In genomic region chr19:55340784-55341147, GRCh38 we compare ENCODE assay signal across 8 cellular contexts. TPM values are rescaled to one million over a fixed set of nuclear protein-coding genes. Genes with fewer than 3 reads are reported as not detected.
DNase-seq lines count a peak whose midpoint lies in the region; ATAC-seq, FAIRE-seq and TF ChIP-seq lines count a peak whose summit lies in the region.

No MANE protein-coding gene starts in this region.

- no peak for ATAC-seq in naive thymus-derived CD4-positive, alpha-beta T cell
- ATAC-seq in HG03565 (IDR thresholded peaks at IDR 0.05; ENCODE audit: unreplicated experiment) (no peak), HG02588 (IDR thresholded peaks at IDR 0.05; ENCODE audit: unreplicated experiment) (no peak)

- CTCF ChIA-PET in naive thymus-derived CD4-positive, alpha-beta T cell (lab: Charles Lee), result no interaction called here

- peaks cover 8 to 15% of the 10 kb centered on the region in 2 donors for H3K4me1 ChIP-seq in naive thymus-derived CD4-positive, alpha-beta T cell (ENCODE audit: control insufficient read depth in 2 of 2, insufficient read depth in 2 of 2, low read length in 2 of 2)

- TF ChIP-seq CTCF in chondrocyte (IDR thresholded peaks at IDR 0.05), result peak; percentile 30

- H3K27ac ChIP-seq in naive thymus-derived CD4-positive, alpha-beta T cell (ENCODE audit: low read depth, low read length), result peak overlapping the region; percentile 93

- H3K27me3 ChIP-seq in naive thymus-derived CD4-positive, alpha-beta T cell (ENCODE audit: control insufficient read depth in 2 of 2, insufficient read depth in 2 of 2, low read length in 2 of 2), result no peaks in the 10 kb centered on the region

- intact Hi-C loops in naive thymus-derived CD4-positive, alpha-beta T cell (cut with micrococcal nuclease), result no loop called here

- no peak for FAIRE-seq in RCC 7860 (lab: Jason Lieb, UNC)

- peak; percentile 86 for DNase-seq in NCI-H2227 (lab: John Stamatoyannopoulos, UW; ENCODE audit: unreplicated experiment)
- no peak for DNase-seq in NCI-H2227 treated with DMSO at 0.1 percent for 48 hours (lab: John Stamatoyannopoulos, UW)
- peak; percentile 52 for DNase-seq in NCI-H510A (lab: John Stamatoyannopoulos, UW)
- DNase-seq in chondrocyte (ENCODE audit: low spot score), result no peak
- DNase-seq in naive thymus-derived CD4-positive, alpha-beta T cell, result peak in 5 of 9 donors; percentile 13 to 36 (median 22)
- no peak for DNase-seq in RCC 7860 (ENCODE audit: low spot score)

- H3K27ac Mint-ChIP-seq in chondrocyte (ENCODE audit: unreplicated experiment), result no peak overlapping the region
- peak overlapping the region in 8 of 9 donors; percentile 75 to 99 (median 93) for H3K27ac Mint-ChIP-seq in naive thymus-derived CD4-positive, alpha-beta T cell

- H3K4me3 ChIP-seq in naive thymus-derived CD4-positive, alpha-beta T cell (ENCODE audit: low read length), result peak overlapping the region; percentile 80

- H3K9me3 ChIP-seq in naive thymus-derived CD4-positive, alpha-beta T cell (ENCODE audit: control insufficient read depth in 2 of 3, low read length in 3 of 3), result no peaks in the 10 kb centered on the region

- H3K4me3 Mint-ChIP-seq in chondrocyte (ENCODE audit: unreplicated experiment), result peak overlapping the region; percentile 78
- peak overlapping the region; percentile 74 to 99 (median 88) for H3K4me3 Mint-ChIP-seq in naive thymus-derived CD4-positive, alpha-beta T cell

- H3K9me3 Mint-ChIP-seq in chondrocyte (ENCODE audit: low read depth), result no peaks in the 10 kb centered on the region
- H3K9me3 Mint-ChIP-seq in naive thymus-derived CD4-positive, alpha-beta T cell, result peaks cover 0 to 4% (median 0%) of the 10 kb centered on the region in 11 donors

- peaks cover 0 to 15% (median 0%) of the 10 kb centered on the region in 3 experiments for H3K36me3 ChIP-seq in naive thymus-derived CD4-positive, alpha-beta T cell (ENCODE audit: control insufficient read depth in 2 of 3, insufficient read depth in 3 of 3, low read length in 3 of 3)

- no peaks in the 10 kb centered on the region for H3K27me3 Mint-ChIP-seq in chondrocyte (ENCODE audit: low read depth)
- peaks cover 0 to 16% (median 0%) of the 10 kb centered on the region in 5 donors for H3K27me3 Mint-ChIP-seq in naive thymus-derived CD4-positive, alpha-beta T cell

- POLR2A ChIA-PET in naive thymus-derived CD4-positive, alpha-beta T cell (lab: Charles Lee), result interaction anchor here (0.9 to 1.1 kb wide), 2 partner anchors 43 to 87 kb away, joined by 3 to 5 read pairs; partner anchors contain the start of gene TMEM238

- peaks cover 39% of the 10 kb centered on the region for H3K4me1 Mint-ChIP-seq in chondrocyte (ENCODE audit: low read depth)
- peaks cover 11 to 28% (median 24%) of the 10 kb centered on the region in 7 donors for H3K4me1 Mint-ChIP-seq in naive thymus-derived CD4-positive, alpha-beta T cell

- H3K36me3 Mint-ChIP-seq in chondrocyte (ENCODE audit: low read depth), result no peaks in the 10 kb centered on the region
- peaks cover 0 to 13% (median 3%) of the 10 kb centered on the region in 5 donors for H3K36me3 Mint-ChIP-seq in naive thymus-derived CD4-positive, alpha-beta T cell

RNA-seq across cellular contexts. Expression of gene KMT5C, which starts 1.1 kb away (rescaled TPM):
- 9.5 to 14.6 TPM (median 9.7 TPM) in 3 replicates for total RNA-seq in chondrocyte
- 10 to 100 TPM; 21.8 to 63.3 (median 27.2) TPM for total RNA-seq in naive thymus-derived CD4-positive, alpha-beta T cell
- polyA plus RNA-seq in naive thymus-derived CD4-positive, alpha-beta T cell, result 1 to 10 TPM in 1 of 2 donors, under 1 TPM in 1; 0.84 to 2.9 TPM

RNA-seq across cellular contexts. Expression of gene COX6B2, which starts 13.8 kb away (rescaled TPM):
- 0.17 to 0.23 TPM in 2 of 3 replicates, not detected in the other for total RNA-seq in chondrocyte
- total RNA-seq in naive thymus-derived CD4-positive, alpha-beta T cell, result under 1 TPM in 2 of 5 experiments, not detected in 3; 0.37 to 0.49 TPM
- not detected for polyA plus RNA-seq in naive thymus-derived CD4-positive, alpha-beta T cell

RNA-seq across cellular contexts. Expression of gene TMEM150B, which starts 15.6 kb away (rescaled TPM):
- total RNA-seq in chondrocyte, result not detected in 3 replicates
- total RNA-seq in naive thymus-derived CD4-positive, alpha-beta T cell, result 10 to 100 TPM in 1 of 5 experiments, under 1 TPM in 3, not detected in 1; 0.44 to 10.3 (median 0.71) TPM
- not detected for polyA plus RNA-seq in naive thymus-derived CD4-positive, alpha-beta T cell

RNA-seq across cellular contexts. Expression of gene GARIN5B, which starts 22.3 kb away (rescaled TPM):
- not detected in 3 replicates for total RNA-seq in chondrocyte
- not detected for total RNA-seq in naive thymus-derived CD4-positive, alpha-beta T cell
- polyA plus RNA-seq in naive thymus-derived CD4-positive, alpha-beta T cell, result not detected

RNA-seq across cellular contexts. Expression of gene IL11, which starts 29.5 kb away (rescaled TPM):
- total RNA-seq in chondrocyte, result 2.8 to 3.7 TPM (median 3.1 TPM) in 3 replicates
- under 1 TPM in 2 of 5 experiments, not detected in 3; 0.58 to 0.69 TPM for total RNA-seq in naive thymus-derived CD4-positive, alpha-beta T cell
- not detected for polyA plus RNA-seq in naive thymus-derived CD4-positive, alpha-beta T cell

Comparison
In these comparisons a context has a peak if more than half of its experiments do, and no peak if none do; other contexts are left out.
1. DNase-seq: peak in NCI-H2227 (single experiment), NCI-H510A (single experiment) and naive thymus-derived CD4-positive, alpha-beta T cell (5 of 9); none in NCI-H2227 treated with DMSO at 0.1 percent for 48 hours (single experiment), chondrocyte (single experiment) and RCC 7860 (single experiment).